ENCODE assay signal across 11 cellular contexts in genomic region chr14:95545769-95546168, GRCh38. TPM values are rescaled to one million over a fixed set of nuclear protein-coding genes. Genes with fewer than 3 reads are reported as not detected.
DNase-seq lines count a peak whose midpoint lies in the region; ATAC-seq, FAIRE-seq and TF ChIP-seq lines count a peak whose summit lies in the region.
"Had no signal": no experiment of that assay in that cellular context is flagged by ENCODE, and none has a peak within 500 bp of the region (broad histone marks: within the 10 kb centered on the region; RNA-seq: fewer than 3 reads in every experiment).

No MANE protein-coding gene starts in this region.

- in situ Hi-C loops in ACHN (cut with HindIII; ENCODE audit: low pct_ligation_motif_present, low pct_unique_long_range_greater_than_20kb, low sequenced_read_pairs) = no loop called here

- intact Hi-C loops in ovary (cut with DNase I) = no loop called here

- peak; percentile 83 for DNase-seq in ACHN
- peak; percentile 44 for DNase-seq in H54 (ENCODE audit: insufficient read length, low spot score)
- peak; percentile 50 for DNase-seq in amniotic stem cell (lab: John Stamatoyannopoulos, UW)
- DNase-seq in hepatic stellate cell (ENCODE audit: low spot score) = peak; percentile 81
- DNase-seq in Peyer's patch = no peak
- DNase-seq in ovary = no peak
- DNase-seq in H7 = no peak
- DNase-seq: activated CD8-positive, alpha-beta memory T cell treated with anti-CD3 and anti-CD28 coated beads, Interleukin-2, amount 50 U/mL, for 48 hours; DMS79; retina had no signal

- TF ChIP-seq CTCF in Peyer's patch (IDR thresholded peaks at IDR 0.05) = no peak
- no peak for TF ChIP-seq CTCF in ovary (IDR thresholded peaks at IDR 0.05)

- ATAC-seq in GM18505 (IDR thresholded peaks at IDR 0.05; ENCODE audit: unreplicated experiment) = no peak

- WGBS in ovary, 3 donors = 72 to 82% (median 75%) methylated on average over 3 of the region's 3 CpGs

- no peak for TF ChIP-seq POLR2A in H54 (IDR thresholded peaks at IDR 0.05; ENCODE audit: low read depth, low read length)
- no peak for TF ChIP-seq POLR2A in Peyer's patch (IDR thresholded peaks at IDR 0.05)
- TF ChIP-seq POLR2A in ovary (IDR thresholded peaks at IDR 0.05) = no peak
- no peak for TF ChIP-seq POLR2A in GM18505 (IDR thresholded peaks at IDR 0.05; ENCODE audit: borderline replicate concordance, extremely low read depth, insufficient read depth, insufficient read length)

- H3K4me3 ChIP-seq in Peyer's patch = no peak overlapping the region
- H3K4me3 ChIP-seq in ovary = no peak overlapping the region
- H3K4me3 ChIP-seq in H7 (ENCODE audit: insufficient read depth, low read depth, low read length) = no peak overlapping the region

- H3K27ac ChIP-seq in Peyer's patch (no peak overlapping the region), ovary (no peak overlapping the region)

- H3K9me3 ChIP-seq in Peyer's patch (no peaks in the 10 kb centered on the region), ovary (no peaks in the 10 kb centered on the region)

- H3K4me1 ChIP-seq in Peyer's patch (no peaks in the 10 kb centered on the region), ovary (ENCODE audit: insufficient read depth) (peaks cover 15% of the 10 kb centered on the region)

- no peaks in the 10 kb centered on the region for H3K27me3 ChIP-seq in Peyer's patch
- H3K27me3 ChIP-seq in ovary = no peaks in the 10 kb centered on the region
- H3K27me3 ChIP-seq in H7 (ENCODE audit: control insufficient read depth, insufficient read depth, low read length) = no peaks in the 10 kb centered on the region

- FAIRE-seq in H54 (lab: Jason Lieb, UNC) = peak; percentile 78

- H3K36me3 ChIP-seq in Peyer's patch (peaks cover 0 to 13% (median 0%) of the 10 kb centered on the region in 3 donors), ovary (no peaks in the 10 kb centered on the region), H7 (replicated peaks; ENCODE audit: control insufficient read depth, insufficient read depth, low read length) (no peaks in the 10 kb centered on the region)

- TF ChIP-seq EP300 in ovary (IDR thresholded peaks at IDR 0.05) = no peak

RNA-seq across cellular contexts. Expression of gene GLRX5, which starts 10.9 kb away (rescaled TPM):
- total RNA-seq in Peyer's patch (10 to 100 TPM; 24.8 to 42.7 (median 29.5) TPM), ovary (10 to 100 TPM; 38.0 to 49.2 (median 41.7) TPM)
- 100 to 1,000 TPM in 1 of 2 donors, 10 to 100 TPM in 1; 52.6 to 105 TPM for polyA plus RNA-seq in ovary
- 67.1 and 73.1 TPM in 2 replicates for total RNA-seq in H7 (2014; rRNA removed; shearing (Covaris generic))

RNA-seq across cellular contexts. Expression of gene SYNE3, which starts 29.3 kb away (rescaled TPM):
- total RNA-seq in Peyer's patch = 10 to 100 TPM in 3 of 4 donors, 1 to 10 TPM in 1; 7.2 to 35.5 (median 13.1) TPM
- 10 to 100 TPM in 5 of 7 donors, 1 to 10 TPM in 2; 6.4 to 26.0 (median 14.9) TPM for total RNA-seq in ovary
- 1 to 10 TPM; 3.7 to 5.1 TPM for polyA plus RNA-seq in ovary
- 0.31 and 0.63 TPM in 2 replicates for total RNA-seq in H7 (2014; rRNA removed; shearing (Covaris generic))

Comparison
In these comparisons a context has a peak if more than half of its experiments do, and no peak if none do; other contexts are left out.
1. DNase-seq: peak in ACHN (single experiment), H54 (single experiment), amniotic stem cell (single experiment) and hepatic stellate cell (single experiment); none in Peyer's patch (0 of 3), ovary (0 of 5) and H7 (single experiment).